Comparison of ENCODE assay signal across 25 cellular contexts in genomic region chr5:73812457-73812856, GRCh38.
A peak's percentile ranks its signal among the peaks of the same experiment; 100 is the strongest.
DNase-seq lines count a peak whose midpoint lies in the region; ATAC-seq, FAIRE-seq and TF ChIP-seq lines count a peak whose summit lies in the region.
"Had no signal": no experiment of that assay in that cellular context is flagged by ENCODE, and none has a peak within 500 bp of the region (broad histone marks: within the 10 kb centered on the region; RNA-seq: fewer than 3 reads in every experiment).

No MANE protein-coding gene starts in this region.

- 57% methylated on average over 6 of the region's 6 CpGs for WGBS in body of pancreas, 2 donors
- 26 to 55% (median 46%) methylated on average over 6 of the region's 6 CpGs for WGBS in small intestine, 3 donors

- no peaks in the 10 kb centered on the region for H3K9me3 ChIP-seq in body of pancreas
- no peaks in the 10 kb centered on the region for H3K9me3 ChIP-seq in keratinocyte (ENCODE audit: control insufficient read depth, low read depth, low read length)
- H3K9me3 ChIP-seq in small intestine (ENCODE audit: control insufficient read depth, low read depth), result no peaks in the 10 kb centered on the region
- H3K9me3 ChIP-seq: ascending aorta, left ventricle myocardium inferior, tibial artery had no signal

- TF ChIP-seq POLR2A in body of pancreas (IDR thresholded peaks at IDR 0.05), result no peak

- no peaks in the 10 kb centered on the region for H3K4me1 Mint-ChIP-seq in activated CD4-positive, alpha-beta T cell treated with anti-CD3 and anti-CD28 coated beads, Interleukin-2, amount 10 ng/mL, durations not matched to agents 7 days and 5 days
- H3K4me1 Mint-ChIP-seq: activated B cell treated with CpG ODN at 0.5 μM for 24 hours; stimulated activated naive B cell treated with anti-CD40 and anti-IgM and Interleukin-4, amounts not matched to agents 10 μg/mL and 1 μg/mL and 100 μg/mL, for 72 hours had no signal

- H3K36me3 Mint-ChIP-seq in activated CD4-positive, alpha-beta T cell treated with anti-CD3 and anti-CD28 coated beads, Interleukin-2, amount 10 ng/mL, durations not matched to agents 7 days and 5 days (ENCODE audit: low read depth), result no peaks in the 10 kb centered on the region
- H3K36me3 Mint-ChIP-seq: stimulated activated naive B cell treated with anti-CD40 and anti-IgM and Interleukin-4, amounts not matched to agents 10 μg/mL and 1 μg/mL and 100 μg/mL, for 72 hours had no signal

- POLR2A ChIA-PET in HEK293T (lab: Yijun Ruan, JAX), result interaction anchor here (1.1 to 1.2 kb wide), 2 partner anchors 10 to 313 kb away, joined by 3 to 4 read pairs; no protein-coding TSS in a partner anchor
- POLR2A ChIA-PET in activated CD4-positive, alpha-beta T cell treated with anti-CD3 and anti-CD28 coated beads, Interleukin-2, amount 10 ng/mL, durations not matched to agents 7 days and 5 days (lab: Charles Lee), result no interaction called here

- H3K27ac ChIP-seq in body of pancreas (peak overlapping the region in 3 of 4 donors; percentile 49 to 77 (median 69)), keratinocyte (ENCODE audit: control insufficient read depth, insufficient read depth, low read length) (peak overlapping the region; percentile 90), small intestine (ENCODE audit: low read depth in 1 of 2, low read length in 1 of 2) (no peak overlapping the region)
- H3K27ac ChIP-seq: ascending aorta, left ventricle myocardium inferior, tibial artery had no signal

- H3K9me3 Mint-ChIP-seq in activated CD4-positive, alpha-beta T cell treated with anti-CD3 and anti-CD28 coated beads, Interleukin-2, amount 10 ng/mL, durations not matched to agents 7 days and 5 days, result no peaks in the 10 kb centered on the region
- H3K9me3 Mint-ChIP-seq: activated B cell treated with CpG ODN at 0.5 μM for 24 hours; activated T-cell treated with anti-CD3 and anti-CD28 coated beads, Interleukin-2, amount 50 U/mL, for 72 hours; stimulated activated naive B cell treated with anti-CD40 and anti-IgM and Interleukin-4, amounts not matched to agents 10 μg/mL and 1 μg/mL and 100 μg/mL, for 72 hours; T-helper 1 cell treated with Interleukin-12 subunit alpha and Interleukin-12 subunit beta and Interleukin-4 antibody, amounts not matched to agents 30 μg/mL and 1 μg/mL, for 36 hours had no signal

- CTCF ChIA-PET in HEK293T (lab: Yijun Ruan, JAX), result interaction anchor here (0.7 to 1.0 kb wide), 2 partner anchors 17 to 28 kb away, joined by 3 to 5 read pairs; no protein-coding TSS in a partner anchor
- CTCF ChIA-PET in activated CD4-positive, alpha-beta T cell treated with anti-CD3 and anti-CD28 coated beads, Interleukin-2, amount 10 ng/mL, durations not matched to agents 7 days and 5 days (lab: Charles Lee), result no interaction called here

- H3K4me1 ChIP-seq in body of pancreas (peaks cover 3% of the 10 kb centered on the region), keratinocyte (ENCODE audit: control insufficient read depth, extremely low read depth, insufficient read depth, low read length) (peaks cover 57% of the 10 kb centered on the region), small intestine (ENCODE audit: control insufficient read depth in 2 of 2, insufficient read depth in 1 of 2, low read depth in 1 of 2, low read length in 1 of 2) (no peaks in the 10 kb centered on the region)
- H3K4me1 ChIP-seq: left ventricle myocardium inferior, tibial artery had no signal

- dilution Hi-C loops in keratinocyte (cut with MboI; ENCODE audit: extremely low pct_ligation_motif_present, low sequenced_read_pairs), result no loop called here

- peak overlapping the region; percentile 66 for H3K9ac ChIP-seq in keratinocyte (ENCODE audit: control insufficient read depth, extremely low read depth, insufficient read depth, low read length)

- H3K27ac Mint-ChIP-seq in activated CD4-positive, alpha-beta T cell treated with anti-CD3 and anti-CD28 coated beads, Interleukin-2, amount 10 ng/mL, durations not matched to agents 7 days and 5 days, result no peak overlapping the region
- H3K27ac Mint-ChIP-seq: activated B cell treated with CpG ODN at 0.5 μM for 24 hours; activated CD8-positive, alpha-beta T cell treated with anti-CD3 and anti-CD28 coated beads, Interleukin-2, amount 10 ng/mL, durations not matched to agents 7 days and 5 days; activated T-cell treated with anti-CD3 and anti-CD28 coated beads, Interleukin-2, amount 50 U/mL, for 72 hours; stimulated activated naive B cell treated with anti-CD40 and anti-IgM and Interleukin-4, amounts not matched to agents 10 μg/mL and 1 μg/mL and 100 μg/mL, for 72 hours; T-helper 1 cell treated with Interleukin-12 subunit alpha and Interleukin-12 subunit beta and Interleukin-4 antibody, amounts not matched to agents 30 μg/mL and 1 μg/mL, for 36 hours had no signal

- no peak overlapping the region for H3K4me3 Mint-ChIP-seq in activated CD4-positive, alpha-beta T cell treated with anti-CD3 and anti-CD28 coated beads, Interleukin-2, amount 10 ng/mL, durations not matched to agents 7 days and 5 days
- H3K4me3 Mint-ChIP-seq: activated B cell treated with CpG ODN at 0.5 μM for 24 hours; activated CD8-positive, alpha-beta T cell treated with anti-CD3 and anti-CD28 coated beads, Interleukin-2, amount 10 ng/mL, durations not matched to agents 7 days and 5 days; activated T-cell treated with anti-CD3 and anti-CD28 coated beads, Interleukin-2, amount 50 U/mL, for 72 hours; stimulated activated naive B cell treated with anti-CD40 and anti-IgM and Interleukin-4, amounts not matched to agents 10 μg/mL and 1 μg/mL and 100 μg/mL, for 72 hours; T-helper 1 cell treated with Interleukin-12 subunit alpha and Interleukin-12 subunit beta and Interleukin-4 antibody, amounts not matched to agents 30 μg/mL and 1 μg/mL, for 36 hours had no signal

- H3K79me2 ChIP-seq in keratinocyte (ENCODE audit: control insufficient read depth, insufficient read depth, low read length), result peaks cover 2% of the 10 kb centered on the region

- H3K27me3 ChIP-seq in body of pancreas (no peaks in the 10 kb centered on the region), keratinocyte (ENCODE audit: control insufficient read depth, extremely low read depth, insufficient read depth, low read length) (no peaks in the 10 kb centered on the region), small intestine (ENCODE audit: control insufficient read depth in 2 of 2, insufficient read depth in 2 of 2, low read length in 2 of 2) (no peaks in the 10 kb centered on the region)
- H3K27me3 ChIP-seq: ascending aorta, tibial artery had no signal

- H3K27me3 Mint-ChIP-seq in activated CD4-positive, alpha-beta T cell treated with anti-CD3 and anti-CD28 coated beads, Interleukin-2, amount 10 ng/mL, durations not matched to agents 7 days and 5 days, result peaks cover 11% of the 10 kb centered on the region

- H3K36me3 ChIP-seq in body of pancreas (replicated peaks in 1 of 2; ENCODE audit: insufficient read depth in 1 of 2, low read depth in 2 of 2), result no peaks in the 10 kb centered on the region
- peaks cover 3 to 13% of the 10 kb centered on the region in 2 experiments for H3K36me3 ChIP-seq in keratinocyte (ENCODE audit: control insufficient read depth in 2 of 2, extremely low read depth in 1 of 2, insufficient read depth in 2 of 2, low read length in 2 of 2)
- H3K36me3 ChIP-seq in small intestine (ENCODE audit: control insufficient read depth in 2 of 2, insufficient read depth in 2 of 2, low read length in 2 of 2), result no peaks in the 10 kb centered on the region
- H3K36me3 ChIP-seq: ascending aorta, left ventricle myocardium inferior, tibial artery had no signal

- ATAC-seq in body of pancreas (no peak), HG03108 (IDR thresholded peaks at IDR 0.05; ENCODE audit: unreplicated experiment) (no peak)
- ATAC-seq: activated CD8-positive, alpha-beta T cell treated with anti-CD3 and anti-CD28 coated beads, Interleukin-2, amount 10 ng/mL, durations not matched to agents 7 days and 5 days; activated T-cell treated with anti-CD3 and anti-CD28 coated beads, Interleukin-2, amount 50 U/mL, for 72 hours; right cardiac atrium; stimulated activated naive B cell treated with anti-CD40 and anti-IgM and Interleukin-4, amounts not matched to agents 10 μg/mL and 1 μg/mL and 100 μg/mL, for 72 hours had no signal

- no peak for DNase-seq in HEK293T (ENCODE audit: extremely low spot score)
- no peak for DNase-seq in body of pancreas
- DNase-seq in keratinocyte (ENCODE audit: low read depth, low spot score), result no peak
- DNase-seq in small intestine, result peak; percentile 15
- DNase-seq in activated CD4-positive, alpha-beta T cell treated with anti-CD3 and anti-CD28 coated beads, Interleukin-2, amount 50 U/mL, for 4 hours, result no peak
- no peak for DNase-seq in activated CD4-positive, alpha-beta T cell treated with anti-CD3 and anti-CD28 coated beads, Interleukin-2, amount 10 ng/mL, durations not matched to agents 7 days and 5 days
- DNase-seq in NCI-H2081 treated with DMSO at 0.1 percent for 48 hours (lab: John Stamatoyannopoulos, UW), result no peak
- DNase-seq: activated B cell treated with CpG ODN at 0.5 μM for 24 hours; activated CD8-positive, alpha-beta T cell treated with anti-CD3 and anti-CD28 coated beads, Interleukin-2, amount 10 ng/mL, durations not matched to agents 7 days and 5 days; activated naive CD4-positive, alpha-beta T cell treated with anti-CD3 and anti-CD28 coated beads, Interleukin-2, amount 50 U/mL, for 16 hours; activated T-cell treated with anti-CD3 and anti-CD28 coated beads, Interleukin-2, amount 50 U/mL, for 72 hours; foreskin melanocyte; Karpas-422; left ventricle myocardium inferior; NCI-H1417; NCI-H2171; NCI-H748 treated with DMSO at 0.1 percent for 48 hours; right cardiac atrium; stimulated activated naive B cell treated with anti-CD40 and anti-IgM and Interleukin-4, amounts not matched to agents 10 μg/mL and 1 μg/mL and 100 μg/mL, for 72 hours; tibial artery had no signal

- H3K4me2 ChIP-seq in keratinocyte (ENCODE audit: control insufficient read depth, extremely low read depth, insufficient read depth, low read depth, low read length), result peak overlapping the region; percentile 86

- H3K4me3 ChIP-seq in body of pancreas (no peak overlapping the region), keratinocyte (ENCODE audit: control insufficient read depth in 2 of 3, extremely low read depth in 1 of 3, insufficient read depth in 2 of 3, low read depth in 1 of 3, low read length in 3 of 3) (peak overlapping the region in 2 of 3 experiments; percentile 50 to 63), small intestine (ENCODE audit: low read depth in 1 of 2, low read length in 2 of 2) (no peak overlapping the region)
- H3K4me3 ChIP-seq: ascending aorta, left ventricle myocardium inferior, tibial artery had no signal

- no peaks in the 10 kb centered on the region for H4K20me1 ChIP-seq in keratinocyte (ENCODE audit: control insufficient read depth, extremely low read depth, insufficient read depth, low read length)

- intact Hi-C loops in body of pancreas (cut with DNase I), result no loop called here

- FAIRE-seq in keratinocyte (lab: Jason Lieb, UNC) (peak; percentile 94), small intestine (lab: Jason Lieb, UNC) (no peak)
- FAIRE-seq: colon, GM19239 had no signal

- TF ChIP-seq CTCF in body of pancreas (IDR thresholded peaks at IDR 0.05) (no peak), keratinocyte (optimal IDR thresholded peaks at IDR 0.05 in 1 of 3, IDR thresholded peaks at IDR 0.05 in 1 of 3, conservative IDR thresholded peaks at IDR 0.05 in 1 of 3; ENCODE audit: extremely low read depth in 1 of 3, insufficient read depth in 2 of 3, low read length in 3 of 3) (peak in 2 of 3 experiments; percentile 16 to 41)

- H2AFZ ChIP-seq in keratinocyte (ENCODE audit: control insufficient read depth, low read length), result no peak overlapping the region

- H3K9me1 ChIP-seq in keratinocyte (ENCODE audit: control insufficient read depth, extremely low read depth, insufficient read depth, low read length), result peaks cover 3% of the 10 kb centered on the region

Comparison
In these comparisons a context has a peak if more than half of its experiments do, and no peak if none do; other contexts are left out.
1. H3K27ac ChIP-seq: peak in body of pancreas (3 of 4) and keratinocyte (single experiment); none in small intestine (0 of 2).
2. H3K4me3 ChIP-seq: peak in keratinocyte (2 of 3); none in body of pancreas (0 of 2) and small intestine (0 of 2).
3. CTCF ChIP-seq: peak in keratinocyte (2 of 3); none in body of pancreas (0 of 7).